ENCODE assay signal across 26 cellular contexts in the genomic region with DNA sequence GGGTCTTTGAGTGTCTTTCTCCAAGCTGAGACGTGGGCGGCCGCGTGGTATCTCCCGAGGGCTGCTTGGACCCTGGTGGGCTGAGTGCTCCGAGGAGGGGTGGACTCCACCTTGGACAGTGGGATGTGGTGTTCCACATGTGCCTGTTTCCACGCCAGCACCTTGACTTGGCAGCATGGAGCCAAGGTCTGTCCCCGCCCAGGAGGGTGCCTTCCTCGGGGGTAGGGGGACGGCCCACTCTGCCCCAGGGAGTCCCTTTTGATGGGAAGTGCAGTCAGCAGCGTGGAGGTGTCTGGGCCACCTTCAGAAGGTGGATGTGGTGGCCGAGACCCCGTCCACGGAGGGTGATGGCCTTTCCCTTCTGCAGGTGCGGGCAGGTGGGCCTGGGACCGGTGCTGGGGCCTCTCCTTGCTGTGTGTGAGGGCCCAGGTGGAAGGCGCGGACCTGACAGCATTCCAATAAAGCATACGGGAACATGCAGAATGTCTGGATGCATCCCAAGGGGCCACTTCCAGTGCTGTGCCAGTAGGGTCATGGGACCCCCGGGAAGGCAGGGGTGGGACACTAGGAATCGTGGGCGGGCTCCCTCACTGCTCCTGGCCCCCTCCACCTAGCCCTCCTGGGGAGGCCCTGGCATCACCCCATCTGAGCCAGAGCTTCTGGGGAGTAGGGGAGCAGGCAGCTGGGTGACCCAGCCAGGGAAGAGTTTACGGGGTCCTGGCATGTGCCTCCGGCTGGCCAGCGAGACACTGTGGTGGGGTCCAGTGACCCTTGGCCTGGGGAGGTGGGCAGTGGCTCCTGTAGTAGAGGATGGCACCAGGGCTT. TPM values are rescaled to one million over a fixed set of nuclear protein-coding genes. Genes with fewer than 3 reads are reported as not detected.
"Had no signal": no experiment of that assay in that cellular context is flagged by ENCODE, and none has a peak within 500 bp of the region (broad histone marks: within the 10 kb centered on the region; RNA-seq: fewer than 3 reads in every experiment).

No MANE protein-coding gene starts in this region.

- H3K27me3 Mint-ChIP-seq: activated B cell treated with CpG ODN at 0.5 μM for 24 hours; activated CD4-positive, alpha-beta memory T cell treated with anti-CD3 and anti-CD28 coated beads, Interleukin-2, amount 10 ng/mL, durations not matched to agents 7 days and 5 days; activated CD8-positive, alpha-beta memory T cell treated with anti-CD3 and anti-CD28 coated beads, Interleukin-2, amount 10 ng/mL, durations not matched to agents 7 days and 5 days; activated naive CD8-positive, alpha-beta T cell; type B pancreatic cell had no signal

- FAIRE-seq: islet of Langerhans, TTC549 had no signal

- ATAC-seq: activated CD8-positive, alpha-beta memory T cell treated with anti-CD3 and anti-CD28 coated beads, Interleukin-2, amount 10 ng/mL, durations not matched to agents 7 days and 5 days had no signal

- H3K27ac Mint-ChIP-seq: activated B cell treated with CpG ODN at 0.5 μM for 24 hours; activated CD4-positive, alpha-beta memory T cell treated with anti-CD3 and anti-CD28 coated beads, Interleukin-2, amount 10 ng/mL, durations not matched to agents 7 days and 5 days; activated CD8-positive, alpha-beta memory T cell treated with anti-CD3 and anti-CD28 coated beads, Interleukin-2, amount 10 ng/mL, durations not matched to agents 7 days and 5 days; activated naive CD8-positive, alpha-beta T cell; mesothelial cell of epicardium; nephron; T-helper 2 cell treated with Interferon-gamma antibody and Interleukin-4, amounts not matched to agents 5 μg/mL and 100 μg/mL, for 36 hours; type B pancreatic cell had no signal

- H3K36me3 Mint-ChIP-seq: activated CD8-positive, alpha-beta memory T cell treated with anti-CD3 and anti-CD28 coated beads, Interleukin-2, amount 10 ng/mL, durations not matched to agents 7 days and 5 days; activated naive CD8-positive, alpha-beta T cell; type B pancreatic cell had no signal

- H3K9me3 ChIP-seq: stomach had no signal

- H3K4me3 ChIP-seq: cardiac muscle cell, lung, stomach had no signal

- H3K27ac ChIP-seq: cardiac muscle cell, epithelial cell of prostate, stomach had no signal

- H3K9me3 Mint-ChIP-seq: activated B cell treated with CpG ODN at 0.5 μM for 24 hours; activated CD4-positive, alpha-beta memory T cell treated with anti-CD3 and anti-CD28 coated beads, Interleukin-2, amount 10 ng/mL, durations not matched to agents 7 days and 5 days; mesothelial cell of epicardium; nephron; T-helper 2 cell treated with Interferon-gamma antibody and Interleukin-4, amounts not matched to agents 5 μg/mL and 100 μg/mL, for 36 hours; type B pancreatic cell had no signal

- DNase-seq: activated B cell treated with CpG ODN at 0.5 μM for 24 hours; activated CD4-positive, alpha-beta memory T cell treated with anti-CD3 and anti-CD28 coated beads, Interleukin-2, amount 10 ng/mL, durations not matched to agents 7 days and 5 days; activated CD4-positive, alpha-beta T cell treated with anti-CD3 and anti-CD28 coated beads for 4 hours; activated CD8-positive, alpha-beta memory T cell treated with anti-CD3 and anti-CD28 coated beads, Interleukin-2, amount 10 ng/mL, durations not matched to agents 7 days and 5 days; dermis blood vessel endothelial cell; effector memory CD4-positive, alpha-beta T cell; foreskin fibroblast; hippocampal formation; occipital lobe; retina; stomach had no signal

- H3K4me3 Mint-ChIP-seq: activated B cell treated with CpG ODN at 0.5 μM for 24 hours; activated CD4-positive, alpha-beta memory T cell treated with anti-CD3 and anti-CD28 coated beads, Interleukin-2, amount 10 ng/mL, durations not matched to agents 7 days and 5 days; activated CD8-positive, alpha-beta memory T cell treated with anti-CD3 and anti-CD28 coated beads, Interleukin-2, amount 10 ng/mL, durations not matched to agents 7 days and 5 days; activated naive CD8-positive, alpha-beta T cell; mesothelial cell of epicardium; nephron; T-helper 2 cell treated with Interferon-gamma antibody and Interleukin-4, amounts not matched to agents 5 μg/mL and 100 μg/mL, for 36 hours; type B pancreatic cell had no signal

- H3K4me1 Mint-ChIP-seq: activated B cell treated with CpG ODN at 0.5 μM for 24 hours; activated CD4-positive, alpha-beta memory T cell treated with anti-CD3 and anti-CD28 coated beads, Interleukin-2, amount 10 ng/mL, durations not matched to agents 7 days and 5 days; activated CD8-positive, alpha-beta memory T cell treated with anti-CD3 and anti-CD28 coated beads, Interleukin-2, amount 10 ng/mL, durations not matched to agents 7 days and 5 days; mesothelial cell of epicardium; nephron had no signal

RNA-seq across cellular contexts. Expression of a gene that starts 3.5 kb away (rescaled TPM):
- total RNA-seq: activated B cell treated with CpG ODN at 0.5 μM for 24 hours; activated CD4-positive, alpha-beta memory T cell treated with anti-CD3 and anti-CD28 coated beads, Interleukin-2, amount 10 ng/mL, durations not matched to agents 7 days and 5 days; activated CD8-positive, alpha-beta memory T cell treated with anti-CD3 and anti-CD28 coated beads, Interleukin-2, amount 10 ng/mL, durations not matched to agents 7 days and 5 days; cardiac muscle cell; dermis blood vessel endothelial cell; glomerular endothelial cell; left lobe of liver had no signal

RNA-seq across cellular contexts. Expression of a gene that starts 35.3 kb away (rescaled TPM):
- total RNA-seq: activated B cell treated with CpG ODN at 0.5 μM for 24 hours; activated CD4-positive, alpha-beta memory T cell treated with anti-CD3 and anti-CD28 coated beads, Interleukin-2, amount 10 ng/mL, durations not matched to agents 7 days and 5 days; activated CD8-positive, alpha-beta memory T cell treated with anti-CD3 and anti-CD28 coated beads, Interleukin-2, amount 10 ng/mL, durations not matched to agents 7 days and 5 days; cardiac muscle cell; dermis blood vessel endothelial cell; left lobe of liver; posterior vena cava had no signal
- polyA plus RNA-seq: cardiac muscle cell had no signal

RNA-seq across cellular contexts. Expression of a gene that starts 53.8 kb away (rescaled TPM):
- total RNA-seq: activated B cell treated with CpG ODN at 0.5 μM for 24 hours; activated CD4-positive, alpha-beta memory T cell treated with anti-CD3 and anti-CD28 coated beads, Interleukin-2, amount 10 ng/mL, durations not matched to agents 7 days and 5 days; activated CD8-positive, alpha-beta memory T cell treated with anti-CD3 and anti-CD28 coated beads, Interleukin-2, amount 10 ng/mL, durations not matched to agents 7 days and 5 days; dermis blood vessel endothelial cell; left lobe of liver; occipital lobe; posterior vena cava; skeletal muscle tissue; stomach; temporal lobe had no signal
- polyA plus RNA-seq: cardiac muscle cell, stomach had no signal
